ENCODE assay signal across 18 cellular contexts in the genomic region with DNA sequence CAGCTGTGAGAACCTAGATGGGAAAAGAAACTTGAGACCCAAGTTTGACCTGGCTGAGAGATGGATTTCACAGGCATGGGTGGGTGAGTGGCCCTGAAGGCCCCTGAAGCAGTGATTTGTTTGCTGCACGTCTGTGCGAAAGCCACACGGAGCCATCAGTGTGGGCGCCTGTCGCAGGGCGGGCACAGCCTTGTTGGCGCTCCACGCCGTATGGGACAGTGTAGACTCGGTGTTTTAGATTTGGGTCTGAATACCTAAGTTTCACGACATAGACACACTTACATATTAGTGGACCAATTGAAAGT. TPM values are rescaled to one million over a fixed set of nuclear protein-coding genes. Genes with fewer than 3 reads are reported as not detected.
DNase-seq lines count a peak whose midpoint lies in the region; ATAC-seq and TF ChIP-seq lines count a peak whose summit lies in the region.
"Had no signal": no experiment of that assay in that cellular context is flagged by ENCODE, and none has a peak within 500 bp of the region (broad histone marks: within the 10 kb centered on the region; RNA-seq: fewer than 3 reads in every experiment).

No MANE protein-coding gene starts in this region.

- POLR2A ChIA-PET in AG04450 (lab: Yijun Ruan, JAX): no interaction called here
- POLR2A ChIA-PET in PC-3 (lab: Charles Lee; ENCODE audit: unreplicated experiment): no interaction called here

- no peaks in the 10 kb centered on the region for H3K27me3 ChIP-seq in AG04450 (ENCODE audit: control insufficient read depth, insufficient read depth, low read length)
- no peaks in the 10 kb centered on the region for H3K27me3 ChIP-seq in PC-3 (ENCODE audit: low read length)
- H3K27me3 ChIP-seq in fibroblast of lung (ENCODE audit: control insufficient read depth, insufficient read depth, low read length): no peaks in the 10 kb centered on the region
- no peaks in the 10 kb centered on the region for H3K27me3 ChIP-seq in osteoblast (ENCODE audit: insufficient read depth, low read length)
- no peaks in the 10 kb centered on the region for H3K27me3 ChIP-seq in colonic mucosa

- in situ Hi-C loops in GM13977 (cut with MboI; ENCODE audit: low pct_unique_long_range_greater_than_20kb, low sequenced_read_pairs, unreplicated experiment): no loop called here

- peaks cover 4% of the 10 kb centered on the region for H3F3A ChIP-seq in PC-3 (ENCODE audit: low read length, unreplicated experiment)

- H3K4me2 ChIP-seq in PC-3 (ENCODE audit: low read length) (no peak overlapping the region), fibroblast of lung (ENCODE audit: extremely low read depth, insufficient read depth, low read length) (no peak overlapping the region), osteoblast (ENCODE audit: insufficient read depth, low read length) (no peak overlapping the region)

- H3K4me3 ChIP-seq in AG04450 (ENCODE audit: low read depth, low read length) (no peak overlapping the region), PC-3 (ENCODE audit: low read length) (no peak overlapping the region), fibroblast of lung (replicated peaks in 1 of 4; ENCODE audit: control extremely low read depth in 1 of 4, insufficient read depth in 1 of 4, low read depth in 3 of 4, low read length in 4 of 4) (no peak overlapping the region), osteoblast (ENCODE audit: insufficient read depth, low read length) (no peak overlapping the region), colonic mucosa (no peak overlapping the region)
- H3K4me3 ChIP-seq: SK-N-MC had no signal

- intact Hi-C loops in PC-3 (cut with micrococcal nuclease) (no loop called here), colonic mucosa (cut with DNase I) (no loop called here)

- BruUV-seq in PC-3 (replicated peaks; lab: Mats Ljungman, UMichigan): no TSS peak

- H3K9me3 ChIP-seq in AG04450 (ENCODE audit: control insufficient read depth, insufficient read depth, low read length) (peaks cover 45% of the 10 kb centered on the region), PC-3 (ENCODE audit: low read length) (no peaks in the 10 kb centered on the region), fibroblast of lung (ENCODE audit: control insufficient read depth, insufficient read depth, low read depth, low read length) (peaks cover 7% of the 10 kb centered on the region), osteoblast (ENCODE audit: low read depth, low read length) (peaks cover 9% of the 10 kb centered on the region), colonic mucosa (no peaks in the 10 kb centered on the region)
- H3K9me3 ChIP-seq: Caco-2 had no signal

- peaks cover 15% of the 10 kb centered on the region; the same call in 1 of the 2 replicates for H3K79me2 ChIP-seq in PC-3 (ENCODE audit: low read length)
- peaks cover 2% of the 10 kb centered on the region for H3K79me2 ChIP-seq in fibroblast of lung (ENCODE audit: control insufficient read depth, insufficient read depth, low read length)
- peaks cover 46% of the 10 kb centered on the region for H3K79me2 ChIP-seq in osteoblast (ENCODE audit: insufficient read depth, low read length)

- no peak for ATAC-seq in PC-3
- no peak for ATAC-seq in GM18868 (IDR thresholded peaks at IDR 0.05; ENCODE audit: unreplicated experiment)

- DNase-seq in AG04450 (ENCODE audit: low read depth, low spot score): no peak
- DNase-seq in PC-3: no peak
- DNase-seq in fibroblast of lung (ENCODE audit: low read depth in 2 of 2): no peak
- DNase-seq in osteoblast (ENCODE audit: insufficient read length, low spot score, missing footprints): no peak
- DNase-seq in GM13977 (ENCODE audit: low spot score): no peak
- DNase-seq in colonic mucosa: no peak
- DNase-seq in NCI-H146 (lab: John Stamatoyannopoulos, UW): no peak
- DNase-seq: Caco-2; CD4-positive, CD25-positive, alpha-beta regulatory T cell; DMS153; KG1; NCI-H1436; NCI-H2029 treated with DMSO at 0.1 percent for 48 hours; NCI-H2171 treated with DMSO at 0.1 percent for 48 hours; NCI-H748 treated with DMSO at 0.1 percent for 48 hours; OCI-M1 had no signal

- CTCF ChIA-PET in AG04450 (lab: Charles Lee): no interaction called here
- CTCF ChIA-PET in PC-3 (lab: Charles Lee): no interaction called here

- TF ChIP-seq CTCF in AG04450 (IDR thresholded peaks at IDR 0.05; ENCODE audit: low read depth, low read length) (no peak), PC-3 (conservative IDR thresholded peaks at IDR 0.05; ENCODE audit: low read depth, low read length) (no peak), fibroblast of lung (conservative IDR thresholded peaks at IDR 0.05 in 1 of 2, IDR thresholded peaks at IDR 0.05 in 1 of 2; ENCODE audit: low read depth in 1 of 2, low read length in 2 of 2) (no peak), osteoblast (IDR thresholded peaks at IDR 0.05; ENCODE audit: extremely low read depth, low read depth, low read length) (no peak), GM13977 (IDR thresholded peaks at IDR 0.05; ENCODE audit: extremely low read depth, insufficient read depth, missing control alignments) (no peak), colonic mucosa (IDR thresholded peaks at IDR 0.05) (no peak)

- H3K27ac ChIP-seq in AG04450 (ENCODE audit: low read depth, low read length) (peak overlapping the region; percentile 95), PC-3 (ENCODE audit: low read length) (peak overlapping the region; percentile 29; the same call in 1 of the 2 replicates), fibroblast of lung (ENCODE audit: insufficient read depth, low read length) (peak overlapping the region; percentile 85), osteoblast (ENCODE audit: low read depth, low read length) (peak overlapping the region; percentile 85), colonic mucosa (no peak overlapping the region)
- H3K27ac ChIP-seq: SK-N-MC had no signal

- H4K20me1 ChIP-seq in PC-3 (ENCODE audit: low read length) (peaks cover 3% of the 10 kb centered on the region; the same call in 1 of the 2 replicates), fibroblast of lung (ENCODE audit: control insufficient read depth, extremely low read depth, insufficient read depth, low read length) (no peaks in the 10 kb centered on the region), osteoblast (ENCODE audit: insufficient read depth, low read length) (peaks cover 28% of the 10 kb centered on the region)

- H3K4me1 ChIP-seq in PC-3 (ENCODE audit: insufficient read depth, low read length) (peaks cover 27% of the 10 kb centered on the region), fibroblast of lung (ENCODE audit: control insufficient read depth, extremely low read depth, insufficient read depth, low read length) (no peaks in the 10 kb centered on the region), osteoblast (ENCODE audit: insufficient read depth, low read length) (peaks cover 8% of the 10 kb centered on the region), colonic mucosa (no peaks in the 10 kb centered on the region)
- H3K4me1 ChIP-seq: Caco-2 had no signal

- H3K9me2 ChIP-seq in PC-3 (replicated peaks; ENCODE audit: low read length): no peaks in the 10 kb centered on the region

- no peak overlapping the region for H2AFZ ChIP-seq in PC-3 (ENCODE audit: low read length)
- H2AFZ ChIP-seq in fibroblast of lung (ENCODE audit: low read length): no peak overlapping the region
- H2AFZ ChIP-seq in osteoblast (ENCODE audit: low read length): no peak overlapping the region

- H3K9ac ChIP-seq in PC-3 (ENCODE audit: low read length): no peak overlapping the region
- H3K9ac ChIP-seq in fibroblast of lung (ENCODE audit: insufficient read depth, low read length): no peak overlapping the region
- no peak overlapping the region for H3K9ac ChIP-seq in colonic mucosa (ENCODE audit: low read depth in 2 of 2, low read length in 2 of 2)

- peaks cover 7% of the 10 kb centered on the region; the same call in 1 of the 2 replicates for H3K36me3 ChIP-seq in PC-3 (ENCODE audit: low read depth, low read length)
- peaks cover 34% of the 10 kb centered on the region for H3K36me3 ChIP-seq in fibroblast of lung (ENCODE audit: control insufficient read depth, insufficient read depth, low read length)
- peaks cover 47% of the 10 kb centered on the region for H3K36me3 ChIP-seq in osteoblast (ENCODE audit: insufficient read depth, low read length)
- peaks cover 6% of the 10 kb centered on the region for H3K36me3 ChIP-seq in colonic mucosa

RNA-seq across cellular contexts. Expression of a gene that starts 21.9 kb away (rescaled TPM):
- polyA plus RNA-seq in AG04450 (2011; rRNA removed) (4.9 and 5.2 TPM in 2 replicates), fibroblast of lung (4.0 and 4.6 TPM in 2 replicates)
- polyA minus RNA-seq in AG04450 (2011; rRNA and poly(A)+ RNA removed): 4.0 and 4.6 TPM in 2 replicates
- total RNA-seq in PC-3 (2014; rRNA removed) (6.2 and 11.2 TPM in 2 replicates), fibroblast of lung (4.6 and 7.6 TPM in 2 replicates), osteoblast (12.7 and 14.8 TPM in 2 replicates), colonic mucosa (10 to 100 TPM; 16.7 to 55.7 TPM)
- 3.9 and 4.3 TPM in 2 replicates for polyA plus RNA-seq in fibroblast of lung (2012)
- polyA minus RNA-seq in fibroblast of lung (ENCODE audit: low replicate concordance): 5.6 and 7.3 TPM in 2 replicates

RNA-seq across cellular contexts. Expression of a gene that starts 35.4 kb away (rescaled TPM):
- polyA plus RNA-seq in AG04450 (2011; rRNA removed): 73.3 and 77.6 TPM in 2 replicates
- 41.7 and 58.2 TPM in 2 replicates for polyA minus RNA-seq in AG04450 (2011; rRNA and poly(A)+ RNA removed)
- 48.1 and 81.4 TPM in 2 replicates for total RNA-seq in PC-3 (2014; rRNA removed)
- total RNA-seq in fibroblast of lung: 37.2 and 44.3 TPM in 2 replicates
- polyA plus RNA-seq in fibroblast of lung: 53.8 and 59.5 TPM in 2 replicates
- 49.3 and 67.4 TPM in 2 replicates for polyA plus RNA-seq in fibroblast of lung (2012)
- polyA minus RNA-seq in fibroblast of lung (ENCODE audit: low replicate concordance): 55.9 and 75.0 TPM in 2 replicates
- 55.7 and 70.6 TPM in 2 replicates for total RNA-seq in osteoblast
- total RNA-seq in colonic mucosa: 100 to 1,000 TPM in 1 of 2 donors, 10 to 100 TPM in 1; 65.8 to 124 TPM
